22 cellular contexts compared by ENCODE assay signal in genomic region chr13:79011179-79011578, GRCh38.
"Had no signal": no experiment of that assay in that cellular context is flagged by ENCODE, and none has a peak within 500 bp of the region (broad histone marks: within the 10 kb centered on the region; RNA-seq: fewer than 3 reads in every experiment).

No MANE protein-coding gene starts in this region.

- DNase-seq: activated CD4-positive, alpha-beta T cell treated with anti-CD3 and anti-CD28 coated beads, Interleukin-2, amount 10 ng/mL, durations not matched to agents 7 days and 5 days; activated CD8-positive, alpha-beta memory T cell treated with anti-CD3 and anti-CD28 coated beads, Interleukin-2, amount 10 ng/mL, durations not matched to agents 7 days and 5 days; activated CD8-positive, alpha-beta T cell treated with anti-CD3 and anti-CD28 coated beads for 36 hours; activated effector memory CD4-positive, alpha-beta T cell treated with anti-CD3 and anti-CD28 coated beads, Interleukin-2, amount 50 U/mL, for 16 hours; activated naive CD4-positive, alpha-beta T cell treated with anti-CD3 and anti-CD28 coated beads, Interleukin-2, amount 50 U/mL, for 16 hours; activated naive CD8-positive, alpha-beta T cell treated with anti-CD3 and anti-CD28 coated beads, Interleukin-2, amount 50 U/mL, for 24 hours; activated T-cell treated with anti-CD3 and anti-CD28 coated beads for 4 hours; cortex of kidney; endodermal cell; esophagus squamous epithelium; gastrocnemius medialis; hippocampal formation; kidney glomerular epithelial cell; left lung; naive thymus-derived CD4-positive, alpha-beta T cell; small intestine; stimulated activated CD4-positive, alpha-beta T cell treated with anti-CD3 and anti-CD28 coated beads, Interleukin-2, amount 100 ng/mL, for 24 hours; stimulated activated naive CD8-positive, alpha-beta T cell treated with anti-CD3 and anti-CD28 coated beads, Interleukin-15, amount 100 ng/mL, for 72 hours; tibial artery had no signal

- ATAC-seq: activated CD4-positive, CD25-positive, alpha-beta regulatory T cell treated with anti-CD3 and anti-CD28 coated beads, Interleukin-2, amount 50 U/mL, for 24 hours; activated CD8-positive, alpha-beta memory T cell treated with anti-CD3 and anti-CD28 coated beads, Interleukin-2, amount 10 ng/mL, durations not matched to agents 7 days and 5 days; activated CD8-positive, alpha-beta T cell treated with anti-CD3 and anti-CD28 coated beads for 36 hours; activated naive CD8-positive, alpha-beta T cell treated with anti-CD3 and anti-CD28 coated beads, Interleukin-2, amount 50 U/mL, for 24 hours; gastrocnemius medialis; left lung; naive thymus-derived CD4-positive, alpha-beta T cell; sciatic nerve; stimulated activated effector memory CD8-positive, alpha-beta T cell treated with anti-CD3 and anti-CD28 coated beads, Interleukin-12 subunit alpha, Interleukin-12 subunit beta, amount 100 ng/mL, for 72 hours; stimulated activated naive CD8-positive, alpha-beta T cell treated with anti-CD3 and anti-CD28 coated beads, Interleukin-15, amount 100 ng/mL, for 72 hours had no signal
